Comparison of ENCODE assay signal across 8 cellular contexts in the genomic region with DNA sequence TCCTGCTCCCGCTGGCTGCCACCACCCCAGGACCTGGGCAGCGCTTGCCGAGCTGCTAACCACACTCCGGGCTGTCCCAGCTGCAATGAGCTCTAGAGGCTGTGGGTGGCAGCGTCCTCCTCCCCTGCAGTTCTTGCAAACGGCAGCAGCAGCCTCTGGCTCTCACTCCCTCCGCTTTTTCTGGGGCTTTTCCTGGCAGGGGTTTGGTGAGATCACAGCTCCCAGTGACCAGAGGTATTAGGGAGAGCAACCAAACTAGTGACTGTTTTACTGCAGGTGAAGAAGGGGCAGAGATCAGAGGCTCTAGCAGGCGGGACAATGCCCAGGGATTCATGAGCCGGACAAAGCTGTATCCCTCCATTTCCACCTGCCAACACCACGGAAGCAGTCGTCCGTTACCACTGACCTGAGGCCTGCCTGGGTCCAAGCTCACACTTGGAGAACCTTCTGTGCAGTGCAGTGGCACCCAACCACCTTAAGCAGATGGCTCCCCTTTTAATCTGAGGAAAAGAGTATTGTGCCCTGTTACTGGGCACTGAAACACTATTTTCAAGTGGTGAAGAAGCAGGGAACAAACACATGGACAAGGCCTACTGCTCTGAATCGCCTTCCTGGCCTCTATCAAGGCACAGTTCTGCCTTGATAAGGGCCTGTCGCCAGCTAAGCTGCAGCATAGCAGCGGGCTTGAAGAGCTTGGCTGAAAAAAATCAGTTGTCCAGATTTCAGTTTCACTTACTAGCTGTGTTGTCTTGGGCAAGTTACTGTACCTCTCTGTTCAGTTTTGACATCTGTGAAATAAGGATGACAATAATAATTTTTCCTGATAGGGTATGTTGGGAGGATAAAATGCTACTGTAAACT. TPM values are rescaled to one million over a fixed set of nuclear protein-coding genes. Genes with fewer than 3 reads are reported as not detected.
DNase-seq lines count a peak whose midpoint lies in the region; ATAC-seq and TF ChIP-seq lines count a peak whose summit lies in the region.

A gene (minus strand): TSS at position 87 of the 861 bp plus-strand sequence. CDS start 95 bp downstream, outside the sequence.

- H3K4me3 ChIP-seq in osteoblast (ENCODE audit: insufficient read depth, low read length) (no peak within 1 kb of the TSS), thoracic aorta (peak within 1 kb of the TSS; percentile 39)

- H3K27ac ChIP-seq in osteoblast (ENCODE audit: low read depth, low read length) (no peak within 1 kb of the TSS), thoracic aorta (no peak within 1 kb of the TSS)

- DNase-seq in DMS79 (lab: John Stamatoyannopoulos, UW) (peak; percentile 30), KG1 (lab: John Stamatoyannopoulos, UW) (peak; percentile 12), SK-N-DZ (ENCODE audit: low spot score) (peak; percentile 58), glutamatergic neuron (peak; percentile 78), osteoblast (ENCODE audit: insufficient read length, low spot score, missing footprints) (peak; percentile 89), thoracic aorta (ENCODE audit: low spot score) (no peak)
- peak; percentile 80 for DNase-seq in activated naive CD4-positive, alpha-beta T cell treated with Interleukin-2 at 50 U/mL for 16 hours

- no peaks in the 10 kb centered on the region for H3K79me2 ChIP-seq in osteoblast (ENCODE audit: insufficient read depth, low read length)

- no peaks in the 10 kb centered on the region for H3K36me3 Mint-ChIP-seq in glutamatergic neuron (ENCODE audit: unreplicated experiment)

- ATAC-seq in GM21576 (IDR thresholded peaks at IDR 0.05; ENCODE audit: unreplicated experiment) (peak; percentile 99), thoracic aorta (ENCODE audit: insufficient number of reproducible peaks, low FRiP score, low read depth) (no peak)

- H4K20me1 ChIP-seq in osteoblast (ENCODE audit: insufficient read depth, low read length) = no peaks in the 10 kb centered on the region

- no peak for TF ChIP-seq CTCF in glutamatergic neuron (IDR thresholded peaks at IDR 0.05; ENCODE audit: partially characterized antibody, unreplicated experiment)
- peak; percentile 48 for TF ChIP-seq CTCF in osteoblast (IDR thresholded peaks at IDR 0.05; ENCODE audit: extremely low read depth, low read depth, low read length)
- no peak for TF ChIP-seq CTCF in thoracic aorta (IDR thresholded peaks at IDR 0.05)

- peak within 1 kb of the TSS; percentile 52 for H3K4me2 ChIP-seq in osteoblast (ENCODE audit: insufficient read depth, low read length)

- no peaks in the 10 kb centered on the region for H3K27me3 Mint-ChIP-seq in glutamatergic neuron (ENCODE audit: unreplicated experiment)

- no peak within 1 kb of the TSS for H3K27ac Mint-ChIP-seq in glutamatergic neuron (ENCODE audit: unreplicated experiment)

- H3K4me3 Mint-ChIP-seq in glutamatergic neuron (ENCODE audit: unreplicated experiment) = no peak within 1 kb of the TSS

- peak within 1 kb of the TSS; percentile 77 for H2AFZ ChIP-seq in osteoblast (ENCODE audit: low read length)

- H3K27me3 ChIP-seq in osteoblast (ENCODE audit: insufficient read depth, low read length) = peaks cover 9% of the 10 kb centered on the region
- no peaks in the 10 kb centered on the region for H3K27me3 ChIP-seq in thoracic aorta (replicated peaks; ENCODE audit: insufficient read depth)

- no peaks in the 10 kb centered on the region for H3K4me1 Mint-ChIP-seq in glutamatergic neuron (ENCODE audit: low read depth, unreplicated experiment)

- H3K9me3 Mint-ChIP-seq in glutamatergic neuron (ENCODE audit: unreplicated experiment) = no peaks in the 10 kb centered on the region

- no peaks in the 10 kb centered on the region for H3K36me3 ChIP-seq in osteoblast (ENCODE audit: insufficient read depth, low read length)
- H3K36me3 ChIP-seq in thoracic aorta = no peaks in the 10 kb centered on the region

- H3K4me1 ChIP-seq in osteoblast (ENCODE audit: insufficient read depth, low read length) (no peaks in the 10 kb centered on the region), thoracic aorta (ENCODE audit: control insufficient read depth in 1 of 2, low read depth in 2 of 2) (peaks cover 0 to 6% of the 10 kb centered on the region in 2 donors)

- H3K9me3 ChIP-seq in osteoblast (ENCODE audit: low read depth, low read length) = no peaks in the 10 kb centered on the region
- H3K9me3 ChIP-seq in thoracic aorta = no peaks in the 10 kb centered on the region

RNA-seq across cellular contexts. Expression of the gene that starts here (rescaled TPM):
- polyA plus RNA-seq in SK-N-DZ (2014; cell fraction: cytosol; rRNA removed) = not detected in 2 replicates
- not detected in 2 replicates for polyA plus RNA-seq in SK-N-DZ (2014; cell fraction: nucleus; rRNA removed)
- total RNA-seq in glutamatergic neuron (ENCODE audit: unreplicated experiment) (not detected), osteoblast (not detected in 2 replicates), thoracic aorta (under 1 TPM; 0.68 to 0.85 TPM)

Comparison
In these comparisons a context has a peak if more than half of its experiments do, and no peak if none do; other contexts are left out.
1. Peak in DNase-seq in glutamatergic neuron; RNA of the gene not detected or under 1 TPM.
2. Peak in DNase-seq and H3K4me2 ChIP-seq in osteoblast; RNA of the gene not detected or under 1 TPM.